22 cellular contexts compared by ENCODE assay signal in genomic region chr2:130911482-130911881, GRCh38.
"Had no signal": no experiment of that assay in that cellular context is flagged by ENCODE, and none has a peak within 500 bp of the region (broad histone marks: within the 10 kb centered on the region; RNA-seq: fewer than 3 reads in every experiment).

No MANE protein-coding gene starts in this region.

- H3K4me3 ChIP-seq: coronary artery, right lobe of liver, thoracic aorta had no signal

- H3K27ac ChIP-seq: coronary artery, right lobe of liver, thoracic aorta had no signal

- DNase-seq: activated CD4-positive, alpha-beta memory T cell treated with anti-CD3 and anti-CD28 coated beads, Interleukin-2, amount 10 ng/mL, durations not matched to agents 7 days and 5 days; activated CD4-positive, alpha-beta T cell treated with anti-CD3 and anti-CD28 coated beads, Interleukin-2, amount 10 ng/mL, durations not matched to agents 24 days and 14 days; activated effector memory CD4-positive, alpha-beta T cell treated with Interleukin-2 at 50 U/mL for 16 hours; activated naive CD4-positive, alpha-beta T cell treated with anti-CD3 and anti-CD28 coated beads for 36 hours; activated naive CD8-positive, alpha-beta T cell treated with anti-CD3 and anti-CD28 coated beads, Interleukin-2, amount 10 ng/mL, durations not matched to agents 7 days and 5 days; activated T-cell treated with anti-CD3 and anti-CD28 coated beads, Interleukin-2, amount 50 U/mL, for 72 hours; amniotic stem cell; cerebellar nuclear complex; foreskin melanocyte; glutamatergic neuron; hippocampal formation; left cardiac atrium; nephron progenitor cell; nucleus accumbens; right lobe of liver; stimulated activated CD4-positive, alpha-beta T cell treated with anti-CD3 and anti-CD28 coated beads, Interleukin-2, amount 100 ng/mL, for 48 hours; stimulated activated naive CD4-positive, alpha-beta T cell; T-helper 2 cell had no signal

- H3K9me3 ChIP-seq: right lobe of liver, thoracic aorta had no signal

- ATAC-seq: activated CD4-positive, CD25-positive, alpha-beta regulatory T cell treated with anti-CD3 and anti-CD28 coated beads, Interleukin-2, amount 50 U/mL, for 24 hours; activated T-cell treated with anti-CD3 and anti-CD28 coated beads, Interleukin-2, amount 50 U/mL, for 72 hours; left cardiac atrium; right lobe of liver had no signal

- FAIRE-seq: islet of Langerhans had no signal

- H3K4me1 ChIP-seq: right lobe of liver had no signal

- H3K27me3 ChIP-seq: right lobe of liver had no signal

- H3K36me3 ChIP-seq: right lobe of liver, thoracic aorta had no signal
